ENCODE assay signal across 10 cellular contexts in genomic region chr2:72116081-72116533, GRCh38. TPM values are rescaled to one million over a fixed set of nuclear protein-coding genes. Genes with fewer than 3 reads are reported as not detected.
A peak's percentile ranks its signal among the peaks of the same experiment; 100 is the strongest.
DNase-seq lines count a peak whose midpoint lies in the region; ATAC-seq, FAIRE-seq and TF ChIP-seq lines count a peak whose summit lies in the region.
"Had no signal": no experiment of that assay in that cellular context is flagged by ENCODE, and none has a peak within 500 bp of the region (broad histone marks: within the 10 kb centered on the region; RNA-seq: fewer than 3 reads in every experiment).

No MANE protein-coding gene starts in this region.

- H3K36me3 ChIP-seq in GM12878 (ENCODE audit: control insufficient read depth in 2 of 2, insufficient read depth in 2 of 2, low read length in 1 of 2) = no peaks in the 10 kb centered on the region
- no peaks in the 10 kb centered on the region for H3K36me3 ChIP-seq in mesodermal cell (ENCODE audit: control insufficient read depth, insufficient read depth, low read length)
- H3K36me3 ChIP-seq in spleen = no peaks in the 10 kb centered on the region

- no peaks in the 10 kb centered on the region for H3K9me3 ChIP-seq in GM12878 (replicated peaks; ENCODE audit: control insufficient read depth, insufficient read depth, low read length)
- H3K9me3 ChIP-seq in mesodermal cell (ENCODE audit: control insufficient read depth, low read length) = peaks cover 6% of the 10 kb centered on the region
- H3K9me3 ChIP-seq in spleen = peaks cover 0 to 10% (median 0%) of the 10 kb centered on the region in 8 donors

- no peak for FAIRE-seq in GM12878 (lab: Jason Lieb, UNC)

- POLR2A ChIA-PET in GM12878 (lab: Charles Lee) = no interaction called here

- BruUV-seq in Calu3 (replicated peaks; lab: Mats Ljungman, UMichigan) (no TSS peak), GM12878 (replicated peaks; lab: Mats Ljungman, UMichigan) (no TSS peak)

- H3K9ac ChIP-seq in GM12878 (ENCODE audit: control insufficient read depth, insufficient read depth, low read length) = no peak overlapping the region

- peak; percentile 60 for ATAC-seq in HG02759 (IDR thresholded peaks at IDR 0.05; ENCODE audit: unreplicated experiment)
- peak; percentile 58 for ATAC-seq in GM12878
- no peak for ATAC-seq in GM18867 (IDR thresholded peaks at IDR 0.05; ENCODE audit: unreplicated experiment)

- H3K4me3 Mint-ChIP-seq in Calu3 (ENCODE audit: low read depth, unreplicated experiment) = peak overlapping the region; percentile 56
- H3K4me3 Mint-ChIP-seq in activated T-helper 2 cell treated with anti-CD3 and anti-CD28 coated beads, Interferon-gamma antibody, Interleukin-2, Interleukin-4, amounts not matched to agents 10 μg/mL and 5 μg/mL and 100 μg/mL, durations not matched to agents 14 hours and 24 hours and 36 hours (ENCODE audit: low read depth) = no peak overlapping the region

- intact Hi-C loops in Calu3 (cut with micrococcal nuclease; ENCODE audit: unreplicated experiment) = no loop called here
- intact Hi-C loops in GM12878 (cut with micrococcal nuclease; ENCODE audit: unreplicated experiment) = no loop called here
- intact Hi-C loops in activated T-helper 2 cell treated with anti-CD3 and anti-CD28 coated beads, Interferon-gamma antibody, Interleukin-2, Interleukin-4, amounts not matched to agents 10 μg/mL and 5 μg/mL and 100 μg/mL, durations not matched to agents 14 hours and 24 hours and 36 hours (cut with micrococcal nuclease) = no loop called here
- intact Hi-C loops in spleen (cut with DNase I; ENCODE audit: low total_unique reads) = no loop called here

- no peak for TF ChIP-seq EP300 in GM12878 (IDR thresholded peaks at IDR 0.05; ENCODE audit: borderline replicate concordance in 1 of 2, control insufficient read depth in 1 of 2, low read depth in 2 of 2, low read length in 2 of 2)

- peak overlapping the region; percentile 77 for H3K27ac Mint-ChIP-seq in Calu3 (ENCODE audit: unreplicated experiment)
- no peak overlapping the region for H3K27ac Mint-ChIP-seq in activated T-helper 2 cell treated with anti-CD3 and anti-CD28 coated beads, Interferon-gamma antibody, Interleukin-2, Interleukin-4, amounts not matched to agents 10 μg/mL and 5 μg/mL and 100 μg/mL, durations not matched to agents 14 hours and 24 hours and 36 hours

- in situ Hi-C loops in GM12878 (cut with MboI) = no loop called here

- H3K9me3 Mint-ChIP-seq in Calu3 (ENCODE audit: low read depth, unreplicated experiment) = peaks cover 3% of the 10 kb centered on the region
- H3K9me3 Mint-ChIP-seq in activated T-helper 2 cell treated with anti-CD3 and anti-CD28 coated beads, Interferon-gamma antibody, Interleukin-2, Interleukin-4, amounts not matched to agents 10 μg/mL and 5 μg/mL and 100 μg/mL, durations not matched to agents 14 hours and 24 hours and 36 hours = no peaks in the 10 kb centered on the region

- 2% methylated on average over 4 of the region's 4 CpGs for WGBS in GM12878 (ENCODE audit: insufficient coverage, insufficient replicate concordance, low lambda C conversion rate, missing lambda C conversion rate)
- WGBS in mesodermal cell (ENCODE audit: insufficient coverage in 2 of 2), 2 experiments = 47 to 61% methylated on average over 2 to 3 of the region's 4 CpGs
- 37 to 47% (median 39%) methylated on average over 3 to 4 of the region's 4 CpGs for WGBS in spleen, 5 donors

- no peaks in the 10 kb centered on the region for H4K20me1 ChIP-seq in GM12878 (ENCODE audit: control insufficient read depth, insufficient read depth)

- H3K79me2 ChIP-seq in GM12878 (ENCODE audit: control insufficient read depth, insufficient read depth, low read length) = no peaks in the 10 kb centered on the region

- H3K4me1 ChIP-seq in GM12878 (ENCODE audit: control insufficient read depth, insufficient read depth, low read length) (no peaks in the 10 kb centered on the region), mesodermal cell (ENCODE audit: control insufficient read depth, insufficient read depth, low read length, poor library complexity, severe bottlenecking) (peaks cover 29% of the 10 kb centered on the region), spleen (peaks cover 0 to 7% (median 0%) of the 10 kb centered on the region in 6 donors)

- H3K27ac ChIP-seq in GM12878 (ENCODE audit: control insufficient read depth, insufficient read depth) (no peak overlapping the region), mesodermal cell (ENCODE audit: low read depth, low read length, severe bottlenecking) (peak overlapping the region; percentile 91), spleen (no peak overlapping the region)

- DNase-seq in Calu3 = peak; percentile 77
- no peak for DNase-seq in GM12878 (ENCODE audit: low read depth, low spot score)
- no peak for DNase-seq in activated T-helper 2 cell treated with anti-CD3 and anti-CD28 coated beads, Interferon-gamma antibody, Interleukin-2, Interleukin-4, amounts not matched to agents 10 μg/mL and 5 μg/mL and 100 μg/mL, durations not matched to agents 14 hours and 24 hours and 36 hours (ENCODE audit: low spot score)
- DNase-seq in putamen (ENCODE audit: low spot score) = no peak
- no peak for DNase-seq in spleen
- DNase-seq: activated CD4-positive, alpha-beta T cell treated with anti-CD3 and anti-CD28 coated beads, Interleukin-2, amount 50 U/mL, for 1 hour had no signal

- no peak for TF ChIP-seq POLR2A in GM12878 (IDR thresholded peaks at IDR 0.05; ENCODE audit: low read depth, low read length)
- TF ChIP-seq POLR2A in spleen (IDR thresholded peaks at IDR 0.05) = no peak

- H3K36me3 Mint-ChIP-seq in Calu3 (ENCODE audit: insufficient read depth, unreplicated experiment) = peaks cover 7% of the 10 kb centered on the region
- no peaks in the 10 kb centered on the region for H3K36me3 Mint-ChIP-seq in activated T-helper 2 cell treated with anti-CD3 and anti-CD28 coated beads, Interferon-gamma antibody, Interleukin-2, Interleukin-4, amounts not matched to agents 10 μg/mL and 5 μg/mL and 100 μg/mL, durations not matched to agents 14 hours and 24 hours and 36 hours (ENCODE audit: low read depth)

- no peaks in the 10 kb centered on the region; a peak in 1 of 4 replicates for H3K27me3 ChIP-seq in GM12878 (replicated peaks in 1 of 2; ENCODE audit: control insufficient read depth in 2 of 2, insufficient read depth in 2 of 2, low read length in 1 of 2)
- no peaks in the 10 kb centered on the region for H3K27me3 ChIP-seq in spleen (replicated peaks in 1 of 7)

- peaks cover 16% of the 10 kb centered on the region for H3K27me3 Mint-ChIP-seq in Calu3 (ENCODE audit: unreplicated experiment)
- no peaks in the 10 kb centered on the region for H3K27me3 Mint-ChIP-seq in activated T-helper 2 cell treated with anti-CD3 and anti-CD28 coated beads, Interferon-gamma antibody, Interleukin-2, Interleukin-4, amounts not matched to agents 10 μg/mL and 5 μg/mL and 100 μg/mL, durations not matched to agents 14 hours and 24 hours and 36 hours (ENCODE audit: low read depth)

- SMC1A ChIA-PET in GM12878 (lab: Charles Lee; ENCODE audit: uncharacterized antibody, unreplicated experiment) = no interaction called here

- peaks cover 16% of the 10 kb centered on the region for H3K4me1 Mint-ChIP-seq in Calu3 (ENCODE audit: low read depth, unreplicated experiment)
- no peaks in the 10 kb centered on the region for H3K4me1 Mint-ChIP-seq in activated T-helper 2 cell treated with anti-CD3 and anti-CD28 coated beads, Interferon-gamma antibody, Interleukin-2, Interleukin-4, amounts not matched to agents 10 μg/mL and 5 μg/mL and 100 μg/mL, durations not matched to agents 14 hours and 24 hours and 36 hours (ENCODE audit: low read depth)

- TF ChIP-seq RAD21 in GM12878 (IDR thresholded peaks at IDR 0.05; ENCODE audit: insufficient read depth, low read depth, low read length) = no peak

- no peak overlapping the region for H2AFZ ChIP-seq in GM12878 (ENCODE audit: control insufficient read depth, low read depth, low read length)

- RAD21 ChIA-PET in GM12878 (lab: Charles Lee; ENCODE audit: unreplicated experiment) = no interaction called here

- TF ChIP-seq CTCF in Calu3 (IDR thresholded peaks at IDR 0.05; ENCODE audit: unreplicated experiment) (peak; percentile 64), GM12878 (IDR thresholded peaks at IDR 0.05 in 2 of 3, conservative IDR thresholded peaks at IDR 0.05 in 1 of 3; ENCODE audit: control insufficient read depth in 2 of 3, extremely low read depth in 1 of 3, insufficient read depth in 1 of 3, low read depth in 3 of 3, low read length in 3 of 3) (0 out of 6 replicates have a peak, but pooled peaks of 2 of the 3 experiments have one; percentile 8 to 24), spleen (IDR thresholded peaks at IDR 0.05 in 8 of 11, conservative IDR thresholded peaks at IDR 0.05 in 3 of 11) (peak in 1 of 11 experiments; percentile 13)

- CTCF ChIA-PET in Calu3 (lab: Charles Lee) (interaction anchor here (0.7 to 2.4 kb wide), 8 partner anchors 14 to 192 kb away, joined by 3 to 19 read pairs (median 6); no protein-coding TSS in a partner anchor), GM12878 (lab: Yijun Ruan, JAX) (interaction anchor here (1.0 kb wide), 1 partner anchor 464 kb away, joined by 3 read pairs; no protein-coding TSS in a partner anchor)

- H3K4me2 ChIP-seq in GM12878 (ENCODE audit: control insufficient read depth, insufficient read depth) = no peak overlapping the region

- H3K4me3 ChIP-seq in GM12878 = no peak overlapping the region
- H3K4me3 ChIP-seq in mesodermal cell (ENCODE audit: extremely low read depth, insufficient read depth, low read length, poor library complexity, severe bottlenecking) = no peak overlapping the region
- no peak overlapping the region for H3K4me3 ChIP-seq in spleen

RNA-seq across cellular contexts. Expression of gene CYP26B1, which starts 31.6 kb away (rescaled TPM):
- 3.0 and 5.1 TPM in 2 replicates for total RNA-seq in Calu3 (2022)
- total RNA-seq in GM12878 (2013; cell fraction: nucleolus; rRNA removed) = 0.79 TPM in 1 of 2 replicates, not detected in the other
- not detected in 2 replicates for total RNA-seq in GM12878 (2014; rRNA removed)
- total RNA-seq in GM12878 (2014; rRNA removed; fragmentation: Illumina TruSeq; extraction: Trizol) = not detected in 2 replicates
- not detected in 2 replicates for total RNA-seq in GM12878 (2021)
- polyA plus RNA-seq in GM12878 (2011; ENCODE audit: low read depth) = not detected
- not detected in 2 replicates for polyA plus RNA-seq in GM12878 (2011; rRNA removed)
- polyA plus RNA-seq in GM12878 (2011; cell fraction: cytosol; rRNA removed) = 0.01 TPM in 1 of 2 replicates, not detected in the other
- polyA plus RNA-seq in GM12878 (2011; cell fraction: nucleus; rRNA removed) = 0.04 TPM in 1 of 2 replicates, not detected in the other
- not detected in 2 replicates for polyA plus RNA-seq in GM12878 (2012)
- polyA plus RNA-seq in GM12878 (2014; fragmentation: Illumina TruSeq; extraction: Trizol) = not detected in 2 replicates
- not detected for polyA plus RNA-seq in GM12878 (2014; fragmentation: Nextera tagmentation; extraction: Ambion mirVana)
- not detected in 2 replicates for polyA plus RNA-seq in GM12878 (2014; rRNA removed)
- not detected for polyA plus RNA-seq in GM12878 (2016; fragmentation: Nextera tagmentation; extraction: Ambion mirVana)
- not detected in 2 replicates for polyA minus RNA-seq in GM12878 (2011; rRNA and poly(A)+ RNA removed)
- 0.21 and 1.1 TPM in 2 replicates for polyA minus RNA-seq in GM12878 (2011; cell fraction: cytosol; rRNA and poly(A)+ RNA removed)
- polyA minus RNA-seq in GM12878 (2011; cell fraction: nucleus; rRNA and poly(A)+ RNA removed) = under 0.01 TPM in 1 of 2 replicates, not detected in the other
- 0.74 TPM for polyA plus RNA-seq in mesodermal cell (2013, experiment 1 of 2)
- polyA plus RNA-seq in mesodermal cell (2013, experiment 2 of 2) = 0.66 TPM
- total RNA-seq in activated T-helper 2 cell treated with anti-CD3 and anti-CD28 coated beads, Interferon-gamma antibody, Interleukin-2, Interleukin-4, amounts not matched to agents 10 μg/mL and 5 μg/mL and 100 μg/mL, durations not matched to agents 14 hours and 24 hours and 36 hours = not detected in 2 replicates
- 10 to 100 TPM in 3 of 7 donors, 1 to 10 TPM in 4; 2.3 to 11.4 (median 6.7) TPM for total RNA-seq in spleen
- 1 to 10 TPM in 2 of 3 donors, under 1 TPM in 1; 0.87 to 2.1 (median 1.5) TPM for polyA plus RNA-seq in spleen
- total RNA-seq: dermis microvascular lymphatic vessel endothelial cell had no signal
